Comparison of ENCODE assay signal across 7 cellular contexts in the genomic region with DNA sequence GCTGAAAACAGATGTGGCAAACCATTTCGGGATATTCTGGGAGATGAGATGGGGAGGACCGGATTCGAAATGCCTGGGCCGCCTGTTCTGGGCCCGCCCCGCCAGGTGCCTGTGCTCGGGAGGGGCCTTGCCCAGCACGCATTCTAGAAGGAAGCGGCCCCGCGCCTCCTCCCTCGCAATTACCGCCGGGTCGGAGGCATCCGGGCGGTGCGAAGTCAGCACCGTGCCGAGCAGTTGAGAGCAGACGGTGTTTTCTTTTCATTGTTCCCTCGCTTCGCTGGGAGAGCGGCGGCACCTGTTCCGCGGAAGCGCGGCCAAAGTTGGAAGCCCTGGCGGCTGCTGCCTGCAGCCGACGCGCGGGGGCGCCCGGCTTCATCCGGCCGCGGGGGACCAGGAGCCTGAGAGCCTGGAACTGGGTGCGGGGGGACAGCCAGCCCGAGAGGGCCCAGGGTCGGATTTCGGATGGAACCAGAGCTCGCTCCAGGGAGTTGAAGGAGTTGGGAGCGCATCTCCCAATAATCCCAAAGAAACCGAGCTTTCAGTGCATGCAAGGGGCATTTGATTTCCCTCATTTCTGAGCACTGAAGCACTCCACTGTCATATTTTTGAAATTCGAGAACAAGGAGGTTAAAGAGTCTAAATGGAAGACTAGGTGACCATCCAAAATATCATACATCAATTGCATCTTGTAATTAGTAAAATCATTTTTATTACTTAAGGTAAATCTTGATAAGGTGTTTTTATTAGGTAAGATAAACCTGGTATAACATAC.
DNase-seq lines count a peak whose midpoint lies in the region; ATAC-seq, FAIRE-seq and TF ChIP-seq lines count a peak whose summit lies in the region.

No MANE protein-coding gene starts in this region.

- DNase-seq in GM12891 (ENCODE audit: insufficient read length, low spot score) = peak; percentile 26
- DNase-seq in NCI-H1694 (lab: John Stamatoyannopoulos, UW) = peak; percentile 27
- peak; percentile 39 for DNase-seq in activated naive CD4-positive, alpha-beta T cell treated with anti-CD3 and anti-CD28 coated beads, Interleukin-2, amount 10 ng/mL, durations not matched to agents 7 days and 5 days
- DNase-seq in left cardiac atrium = peak; percentile 38
- peak; percentile 40 for DNase-seq in progenitor cell of endocrine pancreas (ENCODE audit: low spot score, unreplicated experiment)

- FAIRE-seq in GM12891 (lab: Jason Lieb, UNC) = no peak

- intact Hi-C loops in left cardiac atrium (cut with DNase I) = no loop called here

- no peaks in the 10 kb centered on the region for H3K36me3 Mint-ChIP-seq in activated naive CD4-positive, alpha-beta T cell treated with anti-CD3 and anti-CD28 coated beads, Interleukin-2, amount 10 ng/mL, durations not matched to agents 7 days and 5 days
- no peaks in the 10 kb centered on the region for H3K36me3 Mint-ChIP-seq in progenitor cell of endocrine pancreas (ENCODE audit: insufficient read depth)

- CTCF ChIA-PET in activated naive CD4-positive, alpha-beta T cell treated with anti-CD3 and anti-CD28 coated beads, Interleukin-2, amount 10 ng/mL, durations not matched to agents 7 days and 5 days (lab: Charles Lee) = interaction anchor here (0.6 kb wide), 1 partner anchor 872 kb away, joined by 3 read pairs; no protein-coding TSS in a partner anchor

- peaks cover 21% of the 10 kb centered on the region for H3K27me3 Mint-ChIP-seq in activated naive CD4-positive, alpha-beta T cell treated with anti-CD3 and anti-CD28 coated beads, Interleukin-2, amount 10 ng/mL, durations not matched to agents 7 days and 5 days
- peaks cover 42% of the 10 kb centered on the region for H3K27me3 Mint-ChIP-seq in progenitor cell of endocrine pancreas

- H3K4me1 Mint-ChIP-seq in activated naive CD4-positive, alpha-beta T cell treated with anti-CD3 and anti-CD28 coated beads, Interleukin-2, amount 10 ng/mL, durations not matched to agents 7 days and 5 days = peaks cover 6% of the 10 kb centered on the region
- no peaks in the 10 kb centered on the region for H3K4me1 Mint-ChIP-seq in progenitor cell of endocrine pancreas (ENCODE audit: low read depth)

- TF ChIP-seq POLR2A in GM12891 (IDR thresholded peaks at IDR 0.05; ENCODE audit: low read depth, low read length) = no peak

- ATAC-seq in left cardiac atrium = peak; percentile 55 to 60
- no peak for ATAC-seq in HG03378 (IDR thresholded peaks at IDR 0.05; ENCODE audit: unreplicated experiment)
- ATAC-seq in HG03460 (IDR thresholded peaks at IDR 0.05; ENCODE audit: unreplicated experiment) = no peak

- H3K9me3 Mint-ChIP-seq in activated naive CD4-positive, alpha-beta T cell treated with anti-CD3 and anti-CD28 coated beads, Interleukin-2, amount 10 ng/mL, durations not matched to agents 7 days and 5 days = no peaks in the 10 kb centered on the region
- H3K9me3 Mint-ChIP-seq in progenitor cell of endocrine pancreas (ENCODE audit: low read depth) = no peaks in the 10 kb centered on the region

- no peak overlapping the region for H3K4me3 Mint-ChIP-seq in activated naive CD4-positive, alpha-beta T cell treated with anti-CD3 and anti-CD28 coated beads, Interleukin-2, amount 10 ng/mL, durations not matched to agents 7 days and 5 days
- peak overlapping the region; percentile 63 for H3K4me3 Mint-ChIP-seq in progenitor cell of endocrine pancreas (ENCODE audit: low read depth)

- peak; percentile 75 for TF ChIP-seq CTCF in progenitor cell of endocrine pancreas (IDR thresholded peaks at IDR 0.05; ENCODE audit: unreplicated experiment)

- H3K27ac Mint-ChIP-seq in activated naive CD4-positive, alpha-beta T cell treated with anti-CD3 and anti-CD28 coated beads, Interleukin-2, amount 10 ng/mL, durations not matched to agents 7 days and 5 days = no peak overlapping the region
- H3K27ac Mint-ChIP-seq in progenitor cell of endocrine pancreas = no peak overlapping the region

TF ChIP-seq in GM12891, 5 proteins besides CTCF, POLR2A, EP300 and RAD21:
- no peak for TF ChIP-seq TAF1 (IDR thresholded peaks at IDR 0.05; ENCODE audit: low read depth, low read length)
- TF ChIP-seq POU2F2 (IDR thresholded peaks at IDR 0.05; ENCODE audit: low read depth, low read length) = no peak
- TF ChIP-seq PAX5 (IDR thresholded peaks at IDR 0.05; ENCODE audit: insufficient read depth, low read length, severe bottlenecking) = no peak
- TF ChIP-seq SPI1 (IDR thresholded peaks at IDR 0.05; ENCODE audit: low read depth, low read length) = no peak
- TF ChIP-seq POLR2AphosphoS5 (IDR thresholded peaks at IDR 0.05; ENCODE audit: low read depth, low read length) = no peak
TF ChIP-seq in GM12891: peak in this region for 0.

Comparison
In these comparisons a context has a peak if more than half of its experiments do, and no peak if none do; other contexts are left out.
1. ATAC-seq: peak in left cardiac atrium (2 of 2); none in HG03378 (single experiment) and HG03460 (single experiment).
2. Peak in every context shown above with its lines, with median percentiles within 50 percentile points of each other: DNase-seq.